10 cellular contexts compared by ENCODE assay signal in genomic region chr6:116398366-116399005, GRCh38. TPM values are rescaled to one million over a fixed set of nuclear protein-coding genes. Genes with fewer than 3 reads are reported as not detected.
DNase-seq lines count a peak whose midpoint lies in the region; ATAC-seq, FAIRE-seq and TF ChIP-seq lines count a peak whose summit lies in the region.
"Had no signal": no experiment of that assay in that cellular context is flagged by ENCODE, and none has a peak within 500 bp of the region (broad histone marks: within the 10 kb centered on the region; RNA-seq: fewer than 3 reads in every experiment).

No MANE protein-coding gene starts in this region.

- H3K79me2 ChIP-seq in fibroblast of lung (ENCODE audit: control insufficient read depth, insufficient read depth, low read length): peaks cover 19% of the 10 kb centered on the region
- no peaks in the 10 kb centered on the region for H3K79me2 ChIP-seq in MM.1S (ENCODE audit: low read length)

- WGBS in sigmoid colon, 2 donors: 37 to 53% methylated on average over 2 of the region's 2 CpGs

- H3K27me3 ChIP-seq in SJSA1 (replicated peaks): no peaks in the 10 kb centered on the region
- no peaks in the 10 kb centered on the region for H3K27me3 ChIP-seq in fibroblast of lung (ENCODE audit: control insufficient read depth, insufficient read depth, low read length)
- H3K27me3 ChIP-seq in sigmoid colon: no peaks in the 10 kb centered on the region
- no peaks in the 10 kb centered on the region for H3K27me3 ChIP-seq in MM.1S (replicated peaks; ENCODE audit: insufficient read depth, low read length)

- intact Hi-C loops in sigmoid colon (cut with DNase I): no loop called here

- H4K20me1 ChIP-seq in fibroblast of lung (ENCODE audit: control insufficient read depth, extremely low read depth, insufficient read depth, low read length) (no peaks in the 10 kb centered on the region), MM.1S (ENCODE audit: insufficient read depth, low read length) (no peaks in the 10 kb centered on the region)

- no peak for TF ChIP-seq POLR2A in sigmoid colon (IDR thresholded peaks at IDR 0.05)

- peak overlapping the region; percentile 72 for H3K27ac ChIP-seq in SJSA1
- peak overlapping the region; percentile 75 for H3K27ac ChIP-seq in fibroblast of lung (ENCODE audit: insufficient read depth, low read length)
- peak overlapping the region in 3 of 4 donors; percentile 15 to 57 (median 38) for H3K27ac ChIP-seq in sigmoid colon
- H3K27ac ChIP-seq in MM.1S (ENCODE audit: low read length): no peak overlapping the region

- H3K9ac ChIP-seq in fibroblast of lung (ENCODE audit: insufficient read depth, low read length) (no peak overlapping the region), MM.1S (ENCODE audit: low read length) (no peak overlapping the region)

- no peak for TF ChIP-seq CTCF in fibroblast of lung (conservative IDR thresholded peaks at IDR 0.05 in 1 of 2, IDR thresholded peaks at IDR 0.05 in 1 of 2; ENCODE audit: low read depth in 1 of 2, low read length in 2 of 2)
- TF ChIP-seq CTCF in sigmoid colon (IDR thresholded peaks at IDR 0.05): no peak
- no peak for TF ChIP-seq CTCF in MM.1S (IDR thresholded peaks at IDR 0.05; ENCODE audit: low read length)
- TF ChIP-seq CTCF in GM10266 (IDR thresholded peaks at IDR 0.05; ENCODE audit: control insufficient read depth, insufficient read depth, low read depth, missing control alignments): no peak

- H2AFZ ChIP-seq in fibroblast of lung (ENCODE audit: low read length) (no peak overlapping the region), MM.1S (ENCODE audit: low read length) (no peak overlapping the region)

- no peak for TF ChIP-seq EP300 in sigmoid colon (IDR thresholded peaks at IDR 0.05)

- H3K9me3 ChIP-seq in SJSA1 (replicated peaks) (no peaks in the 10 kb centered on the region), fibroblast of lung (ENCODE audit: control insufficient read depth, insufficient read depth, low read depth, low read length) (no peaks in the 10 kb centered on the region), sigmoid colon (no peaks in the 10 kb centered on the region), MM.1S (replicated peaks; ENCODE audit: insufficient read depth, low read length) (no peaks in the 10 kb centered on the region)

- H3K36me3 ChIP-seq in SJSA1: 0 out of 2 replicates have a peak, but pooled peaks cover 5% of the 10 kb centered on the region
- H3K36me3 ChIP-seq in fibroblast of lung (ENCODE audit: control insufficient read depth, insufficient read depth, low read length): peaks cover 3% of the 10 kb centered on the region
- peaks cover 0 to 10% (median 0%) of the 10 kb centered on the region in 4 donors for H3K36me3 ChIP-seq in sigmoid colon
- H3K36me3 ChIP-seq in MM.1S (replicated peaks; ENCODE audit: insufficient read depth, low read length): no peaks in the 10 kb centered on the region

- no peaks in the 10 kb centered on the region for H3F3A ChIP-seq in MM.1S (ENCODE audit: insufficient read depth, low read length)

- peak overlapping the region; percentile 92 for H3K4me2 ChIP-seq in fibroblast of lung (ENCODE audit: extremely low read depth, insufficient read depth, low read length)
- H3K4me2 ChIP-seq in MM.1S (ENCODE audit: low read depth, low read length): no peak overlapping the region

- DNase-seq in GM18507 (ENCODE audit: extremely low spot score, insufficient read length, low read depth) (no peak), SJSA1 (ENCODE audit: low read depth in 1 of 2, low spot score in 2 of 2) (no peak), fibroblast of lung (ENCODE audit: low read depth in 2 of 2) (peak; percentile 64 to 70), sigmoid colon (no peak), D341Med (ENCODE audit: low spot score) (no peak), MM.1S (no peak), GM10266 (ENCODE audit: extremely low spot score) (no peak)
- DNase-seq: amniotic stem cell, SHP77 had no signal

- no peak overlapping the region for H3K4me3 ChIP-seq in SJSA1
- H3K4me3 ChIP-seq in fibroblast of lung (replicated peaks in 1 of 4; ENCODE audit: control extremely low read depth in 1 of 4, insufficient read depth in 1 of 4, low read depth in 3 of 4, low read length in 4 of 4): peak overlapping the region; percentile 13 to 16 (median 14)
- no peak overlapping the region for H3K4me3 ChIP-seq in sigmoid colon
- no peak overlapping the region for H3K4me3 ChIP-seq in MM.1S (ENCODE audit: low read length)

- H3K9me2 ChIP-seq in MM.1S (replicated peaks; ENCODE audit: insufficient read depth, low read length): no peaks in the 10 kb centered on the region

- H3K4me1 ChIP-seq in SJSA1 (replicated peaks): peaks cover 25% of the 10 kb centered on the region
- peaks cover 14% of the 10 kb centered on the region for H3K4me1 ChIP-seq in fibroblast of lung (ENCODE audit: control insufficient read depth, extremely low read depth, insufficient read depth, low read length)
- peaks cover 0 to 12% (median 5%) of the 10 kb centered on the region in 4 donors for H3K4me1 ChIP-seq in sigmoid colon
- 0 out of 2 replicates have a peak, but pooled peaks cover 5% of the 10 kb centered on the region for H3K4me1 ChIP-seq in MM.1S (ENCODE audit: low read length)

- ATAC-seq in GM21723 (IDR thresholded peaks at IDR 0.05; ENCODE audit: unreplicated experiment): no peak

- FAIRE-seq in GM18507 (lab: Jason Lieb, UNC): peak; percentile 69

RNA-seq across cellular contexts. Expression of gene DSE, which starts 27.7 kb away (rescaled TPM):
- 27.3 and 35.1 TPM in 2 replicates for total RNA-seq in SJSA1 (2014; rRNA removed; shearing (Covaris generic))
- total RNA-seq in fibroblast of lung (89.2 and 106 TPM in 2 replicates), sigmoid colon (10 to 100 TPM; 17.9 to 29.5 (median 25.6) TPM)
- polyA plus RNA-seq in fibroblast of lung (29.0 and 71.0 TPM in 2 replicates), sigmoid colon (1 to 10 TPM; 2.5 to 7.6 (median 5.4) TPM)
- 23.2 and 54.1 TPM in 2 replicates for polyA plus RNA-seq in fibroblast of lung (2012)
- 48.9 and 75.0 TPM in 2 replicates for polyA minus RNA-seq in fibroblast of lung (ENCODE audit: low replicate concordance)

Comparison
In these comparisons a context has a peak if more than half of its experiments do, and no peak if none do; other contexts are left out.
1. DNase-seq: peak in fibroblast of lung (2 of 2); none in GM18507 (single experiment), SJSA1 (0 of 2), sigmoid colon (single experiment), D341Med (single experiment), MM.1S (single experiment) and GM10266 (single experiment).
2. H3K4me3 ChIP-seq: peak in fibroblast of lung (4 of 4); none in SJSA1 (single experiment), sigmoid colon (0 of 4) and MM.1S (single experiment).